Comparison of ENCODE assay signal across 34 cellular contexts in the genomic region with DNA sequence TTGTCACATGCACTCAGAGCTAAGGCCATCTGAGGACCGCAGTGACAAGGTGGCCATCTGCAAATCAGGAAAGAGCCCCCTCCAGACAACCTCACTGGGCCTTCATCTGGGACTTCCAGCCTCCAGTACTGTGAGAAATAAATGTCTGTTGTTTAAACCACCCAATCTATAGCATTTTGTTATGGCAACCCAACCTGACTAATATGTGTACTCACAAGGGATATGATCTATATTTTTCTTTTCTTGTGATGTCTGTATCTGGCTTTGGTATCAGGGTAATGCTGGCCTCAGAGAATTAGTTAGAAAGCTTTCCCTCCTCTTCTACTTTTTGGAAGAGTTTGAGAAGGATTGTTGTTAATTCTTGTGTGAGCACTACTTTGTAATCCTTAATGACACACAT.
"Had no signal": no experiment of that assay in that cellular context is flagged by ENCODE, and none has a peak within 500 bp of the region (broad histone marks: within the 10 kb centered on the region; RNA-seq: fewer than 3 reads in every experiment).

No MANE protein-coding gene starts in this region.

- DNase-seq: activated B cell treated with CpG ODN at 0.5 μM for 24 hours; activated CD4-positive, alpha-beta memory T cell treated with anti-CD3 and anti-CD28 coated beads for 36 hours; activated CD4-positive, alpha-beta T cell treated with anti-CD3 and anti-CD28 coated beads for 48 hours; activated CD4-positive, alpha-beta T cell treated with anti-CD3 and anti-CD28 coated beads, Interleukin-2, amount 50 U/mL, for 1 hour; activated CD4-positive, alpha-beta T cell treated with anti-CD3 and anti-CD28 coated beads, Interleukin-2, amount 50 U/mL, for 4 hours; activated CD4-positive, CD25-positive, alpha-beta regulatory T cell treated with anti-CD3 and anti-CD28 coated beads, Interleukin-2, amount 50 U/mL, for 72 hours; activated CD8-positive, alpha-beta memory T cell treated with anti-CD3 and anti-CD28 coated beads, Interleukin-2, amount 50 U/mL, for 4 hours; activated CD8-positive, alpha-beta T cell treated with anti-CD3 and anti-CD28 coated beads for 36 hours; activated effector memory CD4-positive, alpha-beta T cell treated with Interleukin-2 at 50 U/mL for 16 hours; activated gamma-delta T cell; activated naive CD4-positive, alpha-beta T cell treated with anti-CD3 and anti-CD28 coated beads, Interleukin-2, amount 10 ng/mL, durations not matched to agents 7 days and 5 days; activated naive CD4-positive, alpha-beta T cell treated with Interleukin-2 at 50 U/mL for 16 hours; activated naive CD8-positive, alpha-beta T cell treated with anti-CD3 and anti-CD28 coated beads, Interleukin-2, amount 10 ng/mL, durations not matched to agents 7 days and 5 days; activated naive CD8-positive, alpha-beta T cell treated with anti-CD3 and anti-CD28 coated beads, Interleukin-2, amount 50 U/mL, for 24 hours; activated T-cell treated with anti-CD3 and anti-CD28 coated beads, Interleukin-2, amount 50 U/mL, for 24 hours; activated T-cell treated with anti-CD3 and anti-CD28 coated beads, Interleukin-2, amount 50 U/mL, for 48 hours; amygdala; anterior cingulate cortex; caudate nucleus; cerebellar nuclear complex; SW 1271; T-helper 1 cell; T-helper 9 cell had no signal

- H3K27ac Mint-ChIP-seq: activated B cell treated with CpG ODN at 0.5 μM for 24 hours; activated CD4-positive, alpha-beta memory T cell treated with anti-CD3 and anti-CD28 coated beads for 36 hours; activated CD8-positive, alpha-beta T cell treated with anti-CD3 and anti-CD28 coated beads for 36 hours; activated naive CD4-positive, alpha-beta T cell treated with anti-CD3 and anti-CD28 coated beads, Interleukin-2, amount 10 ng/mL, durations not matched to agents 7 days and 5 days; activated naive CD4-positive, alpha-beta T cell treated with anti-CD3 and anti-CD28 coated beads, Interleukin-2, amount 50 U/mL, for 24 hours; activated naive CD8-positive, alpha-beta T cell; activated naive CD8-positive, alpha-beta T cell treated with anti-CD3 and anti-CD28 coated beads, Interleukin-2, amount 10 ng/mL, durations not matched to agents 7 days and 5 days; activated naive CD8-positive, alpha-beta T cell treated with anti-CD3 and anti-CD28 coated beads, Interleukin-2, amount 50 U/mL, for 24 hours; activated T-cell treated with anti-CD3 and anti-CD28 coated beads, Interleukin-2, amount 50 U/mL, for 24 hours; activated T-helper 1 cell treated with anti-CD3 and anti-CD28 coated beads, Interleukin-12 subunit alpha, Interleukin-12 subunit beta, Interleukin-2, Interleukin-4 antibody, amounts not matched to agents 30 ng/mL and 10 ng/mL and 1 ng/mL, durations not matched to agents 14 hours and 24 hours and 36 hours; activated T-helper 2 cell treated with anti-CD3 and anti-CD28 coated beads, Interferon-gamma antibody, Interleukin-2, Interleukin-4, amounts not matched to agents 10 μg/mL and 5 μg/mL and 100 μg/mL, durations not matched to agents 14 hours and 24 hours and 36 hours; brain; T-helper 1 cell treated with Interleukin-12 subunit alpha and Interleukin-12 subunit beta and Interleukin-4 antibody, amounts not matched to agents 30 μg/mL and 1 μg/mL, for 36 hours; T-helper 2 cell treated with Interferon-gamma antibody and Interleukin-4, amounts not matched to agents 5 μg/mL and 100 μg/mL, for 36 hours had no signal

- H3K4me3 ChIP-seq: ascending aorta, cardiac muscle cell had no signal

- H3K4me1 Mint-ChIP-seq: activated naive CD4-positive, alpha-beta T cell treated with anti-CD3 and anti-CD28 coated beads, Interleukin-2, amount 10 ng/mL, durations not matched to agents 7 days and 5 days; activated naive CD8-positive, alpha-beta T cell treated with anti-CD3 and anti-CD28 coated beads, Interleukin-2, amount 10 ng/mL, durations not matched to agents 7 days and 5 days; brain; central memory CD8-positive, alpha-beta T cell had no signal

- H3K9me3 ChIP-seq: ascending aorta had no signal

- H3K27me3 Mint-ChIP-seq: activated CD8-positive, alpha-beta T cell treated with anti-CD3 and anti-CD28 coated beads for 36 hours; activated naive CD4-positive, alpha-beta T cell treated with anti-CD3 and anti-CD28 coated beads, Interleukin-2, amount 10 ng/mL, durations not matched to agents 7 days and 5 days; activated naive CD8-positive, alpha-beta T cell had no signal

- H3K27ac ChIP-seq: ascending aorta, cardiac muscle cell, VCaP had no signal

- H3K4me1 ChIP-seq: ascending aorta had no signal

- H3K36me3 ChIP-seq: ascending aorta, cardiac muscle cell had no signal

- H3K9me3 Mint-ChIP-seq: activated B cell treated with CpG ODN at 0.5 μM for 24 hours; activated CD4-positive, alpha-beta memory T cell treated with anti-CD3 and anti-CD28 coated beads for 36 hours; activated CD8-positive, alpha-beta T cell treated with anti-CD3 and anti-CD28 coated beads for 36 hours; activated naive CD4-positive, alpha-beta T cell treated with anti-CD3 and anti-CD28 coated beads, Interleukin-2, amount 10 ng/mL, durations not matched to agents 7 days and 5 days; activated naive CD4-positive, alpha-beta T cell treated with anti-CD3 and anti-CD28 coated beads, Interleukin-2, amount 50 U/mL, for 24 hours; activated naive CD8-positive, alpha-beta T cell treated with anti-CD3 and anti-CD28 coated beads, Interleukin-2, amount 10 ng/mL, durations not matched to agents 7 days and 5 days; activated naive CD8-positive, alpha-beta T cell treated with anti-CD3 and anti-CD28 coated beads, Interleukin-2, amount 50 U/mL, for 24 hours; activated T-cell treated with anti-CD3 and anti-CD28 coated beads, Interleukin-2, amount 50 U/mL, for 24 hours; activated T-helper 1 cell treated with anti-CD3 and anti-CD28 coated beads, Interleukin-12 subunit alpha, Interleukin-12 subunit beta, Interleukin-2, Interleukin-4 antibody, amounts not matched to agents 30 ng/mL and 10 ng/mL and 1 ng/mL, durations not matched to agents 14 hours and 24 hours and 36 hours; central memory CD8-positive, alpha-beta T cell; T-helper 2 cell treated with Interferon-gamma antibody and Interleukin-4, amounts not matched to agents 5 μg/mL and 100 μg/mL, for 36 hours had no signal

- H3K36me3 Mint-ChIP-seq: activated CD4-positive, alpha-beta memory T cell treated with anti-CD3 and anti-CD28 coated beads for 36 hours; activated naive CD4-positive, alpha-beta T cell treated with anti-CD3 and anti-CD28 coated beads, Interleukin-2, amount 10 ng/mL, durations not matched to agents 7 days and 5 days; activated naive CD4-positive, alpha-beta T cell treated with anti-CD3 and anti-CD28 coated beads, Interleukin-2, amount 50 U/mL, for 24 hours; activated naive CD8-positive, alpha-beta T cell; activated naive CD8-positive, alpha-beta T cell treated with anti-CD3 and anti-CD28 coated beads, Interleukin-2, amount 10 ng/mL, durations not matched to agents 7 days and 5 days; brain had no signal

- H3K27me3 ChIP-seq: ascending aorta had no signal

- H3K4me3 Mint-ChIP-seq: activated B cell treated with CpG ODN at 0.5 μM for 24 hours; activated CD4-positive, alpha-beta memory T cell treated with anti-CD3 and anti-CD28 coated beads for 36 hours; activated CD8-positive, alpha-beta T cell treated with anti-CD3 and anti-CD28 coated beads for 36 hours; activated naive CD4-positive, alpha-beta T cell treated with anti-CD3 and anti-CD28 coated beads, Interleukin-2, amount 10 ng/mL, durations not matched to agents 7 days and 5 days; activated naive CD4-positive, alpha-beta T cell treated with anti-CD3 and anti-CD28 coated beads, Interleukin-2, amount 50 U/mL, for 24 hours; activated naive CD8-positive, alpha-beta T cell; activated naive CD8-positive, alpha-beta T cell treated with anti-CD3 and anti-CD28 coated beads, Interleukin-2, amount 10 ng/mL, durations not matched to agents 7 days and 5 days; activated naive CD8-positive, alpha-beta T cell treated with anti-CD3 and anti-CD28 coated beads, Interleukin-2, amount 50 U/mL, for 24 hours; activated T-cell treated with anti-CD3 and anti-CD28 coated beads, Interleukin-2, amount 50 U/mL, for 24 hours; activated T-helper 1 cell treated with anti-CD3 and anti-CD28 coated beads, Interleukin-12 subunit alpha, Interleukin-12 subunit beta, Interleukin-2, Interleukin-4 antibody, amounts not matched to agents 30 ng/mL and 10 ng/mL and 1 ng/mL, durations not matched to agents 14 hours and 24 hours and 36 hours; brain; central memory CD8-positive, alpha-beta T cell; T-helper 1 cell treated with Interleukin-12 subunit alpha and Interleukin-12 subunit beta and Interleukin-4 antibody, amounts not matched to agents 30 μg/mL and 1 μg/mL, for 36 hours; T-helper 2 cell treated with Interferon-gamma antibody and Interleukin-4, amounts not matched to agents 5 μg/mL and 100 μg/mL, for 36 hours had no signal

- ATAC-seq: activated CD8-positive, alpha-beta T cell treated with anti-CD3 and anti-CD28 coated beads for 36 hours; activated naive CD8-positive, alpha-beta T cell treated with anti-CD3 and anti-CD28 coated beads, Interleukin-2, amount 50 U/mL, for 24 hours had no signal
